ENCODE assay signal across 21 cellular contexts in genomic region chr6:169774347-169774746, GRCh38. TPM values are rescaled to one million over a fixed set of nuclear protein-coding genes. Genes with fewer than 3 reads are reported as not detected.
DNase-seq lines count a peak whose midpoint lies in the region; ATAC-seq and TF ChIP-seq lines count a peak whose summit lies in the region.
"Had no signal": no experiment of that assay in that cellular context is flagged by ENCODE, and none has a peak within 500 bp of the region (broad histone marks: within the 10 kb centered on the region; RNA-seq: fewer than 3 reads in every experiment).

No MANE protein-coding gene starts in this region.

- no peaks in the 10 kb centered on the region for H3K79me2 ChIP-seq in mesendoderm (ENCODE audit: control insufficient read depth, insufficient read depth, low read length)

- no peak for TF ChIP-seq EP300 in esophagus muscularis mucosa (IDR thresholded peaks at IDR 0.05)

- H3K4me3 ChIP-seq in esophagus muscularis mucosa: no peak overlapping the region
- H3K4me3 ChIP-seq in mesendoderm (ENCODE audit: low read length): no peak overlapping the region
- H3K4me3 ChIP-seq: SJCRH30 had no signal

- no peak for TF ChIP-seq POLR2A in esophagus muscularis mucosa (IDR thresholded peaks at IDR 0.05; ENCODE audit: low read depth)

- no peak overlapping the region for H3K23ac ChIP-seq in mesendoderm (ENCODE audit: low read length)

- H3K9me3 Mint-ChIP-seq in activated T-cell treated with anti-CD3 and anti-CD28 coated beads, Interleukin-2, amount 50 U/mL, for 4 hours: no peaks in the 10 kb centered on the region
- H3K9me3 Mint-ChIP-seq: CD14-positive monocyte; CD8-positive, alpha-beta memory T cell had no signal

- intact Hi-C loops in esophagus muscularis mucosa (cut with DNase I): no loop called here

- no peaks in the 10 kb centered on the region for H3K79me1 ChIP-seq in mesendoderm (ENCODE audit: low read length)

- 97% methylated on average over 8 of the region's 9 CpGs for WGBS in esophagus muscularis mucosa
- WGBS in mesendoderm (ENCODE audit: extremely low coverage, insufficient coverage, low lambda C conversion rate): no CpG with 5 or more reads among the region's 9 CpGs

- H3K27me3 ChIP-seq in esophagus muscularis mucosa (no peaks in the 10 kb centered on the region), mesendoderm (ENCODE audit: insufficient read depth, low read length, poor library complexity) (no peaks in the 10 kb centered on the region)
- H3K27me3 ChIP-seq: SJCRH30 had no signal

- no peak overlapping the region for H3K18ac ChIP-seq in mesendoderm (ENCODE audit: low read length)

- no peak overlapping the region for H3K27ac ChIP-seq in esophagus muscularis mucosa (replicated peaks in 1 of 4)
- H3K27ac ChIP-seq in mesendoderm (ENCODE audit: low read depth, low read length): no peak overlapping the region
- H3K27ac ChIP-seq: 22Rv1, SJCRH30 had no signal

- H3K56ac ChIP-seq in mesendoderm (ENCODE audit: low read length): peak overlapping the region; percentile 34

- H4K8ac ChIP-seq in mesendoderm (ENCODE audit: low read depth, low read length): no peak overlapping the region

- no peak overlapping the region for H3K4me3 Mint-ChIP-seq in activated T-cell treated with anti-CD3 and anti-CD28 coated beads, Interleukin-2, amount 50 U/mL, for 4 hours
- H3K4me3 Mint-ChIP-seq: B cell; CD14-positive monocyte; CD8-positive, alpha-beta memory T cell had no signal

- no peak overlapping the region for H2AK5ac ChIP-seq in mesendoderm (ENCODE audit: low read length)

- H3K4ac ChIP-seq in mesendoderm (ENCODE audit: low read depth, low read length): no peak overlapping the region

- no peaks in the 10 kb centered on the region for H3K4me1 Mint-ChIP-seq in activated T-cell treated with anti-CD3 and anti-CD28 coated beads, Interleukin-2, amount 50 U/mL, for 4 hours (ENCODE audit: low read depth)
- H3K4me1 Mint-ChIP-seq: B cell; CD14-positive monocyte; CD8-positive, alpha-beta memory T cell had no signal

- no peak overlapping the region for H3K4me2 ChIP-seq in mesendoderm (ENCODE audit: low read length)

- no peak overlapping the region for H2BK15ac ChIP-seq in mesendoderm (replicated peaks; ENCODE audit: low read depth)

- no peak overlapping the region for H4K5ac ChIP-seq in mesendoderm (ENCODE audit: low read length)

- DNase-seq in DMS 273 (lab: John Stamatoyannopoulos, UW; ENCODE audit: unreplicated experiment): peak; percentile 13
- DNase-seq in DMS 273 treated with DMSO at 0.1 percent for 48 hours (lab: John Stamatoyannopoulos, UW): no peak
- peak; percentile 14 for DNase-seq in NCI-H69 (lab: John Stamatoyannopoulos, UW)
- peak; percentile 70 for DNase-seq in esophagus muscularis mucosa (ENCODE audit: extremely low spot score)
- peak; percentile 54 for DNase-seq in mesendoderm
- DNase-seq in activated T-cell treated with anti-CD3 and anti-CD28 coated beads, Interleukin-2, amount 50 U/mL, for 4 hours: no peak
- DNase-seq: Calu3; CD8-positive, alpha-beta memory T cell; Karpas-422; NCI-H1105; NCI-H146; NCI-H1930; NCI-H446 treated with DMSO at 0.1 percent for 48 hours; NCI-H526; SJCRH30 had no signal

- no peak overlapping the region for H3K9ac ChIP-seq in mesendoderm (ENCODE audit: low read length)

- H2BK120ac ChIP-seq in mesendoderm (ENCODE audit: low read depth, low read length): no peak overlapping the region

- no peak for ATAC-seq in GM21447 (IDR thresholded peaks at IDR 0.05; ENCODE audit: unreplicated experiment)
- ATAC-seq in activated T-cell treated with anti-CD3 and anti-CD28 coated beads, Interleukin-2, amount 50 U/mL, for 4 hours: no peak
- ATAC-seq in HG02981 (IDR thresholded peaks at IDR 0.05; ENCODE audit: unreplicated experiment): no peak
- ATAC-seq: SK-N-SH treated with all-trans-retinoic acid at 6 μM for 48 hours had no signal

- H3K36me3 Mint-ChIP-seq in activated T-cell treated with anti-CD3 and anti-CD28 coated beads, Interleukin-2, amount 50 U/mL, for 4 hours (ENCODE audit: insufficient read depth): peaks cover 27% of the 10 kb centered on the region

- H3K36me3 ChIP-seq in esophagus muscularis mucosa (peaks cover 22 to 93% (median 81%) of the 10 kb centered on the region in 4 donors), mesendoderm (ENCODE audit: control insufficient read depth, insufficient read depth, low read length) (peaks cover 3% of the 10 kb centered on the region)
- H3K36me3 ChIP-seq: SJCRH30 had no signal

- no peak overlapping the region for H2BK5ac ChIP-seq in mesendoderm (ENCODE audit: low read length)

- no peak for TF ChIP-seq CTCF in esophagus muscularis mucosa (IDR thresholded peaks at IDR 0.05)

- H3K4me1 ChIP-seq in esophagus muscularis mucosa (no peaks in the 10 kb centered on the region), mesendoderm (ENCODE audit: control insufficient read depth, low read depth, low read length) (no peaks in the 10 kb centered on the region)

- no peaks in the 10 kb centered on the region for H3K9me3 ChIP-seq in esophagus muscularis mucosa
- H3K9me3 ChIP-seq: SJCRH30 had no signal

- no peaks in the 10 kb centered on the region for H3K27me3 Mint-ChIP-seq in activated T-cell treated with anti-CD3 and anti-CD28 coated beads, Interleukin-2, amount 50 U/mL, for 4 hours (ENCODE audit: low read depth)
- H3K27me3 Mint-ChIP-seq: B cell; CD8-positive, alpha-beta memory T cell had no signal

RNA-seq across cellular contexts. Expression of gene ERMARD, which starts 22.9 kb away (rescaled TPM):
- total RNA-seq in esophagus muscularis mucosa: 10 to 100 TPM in 3 of 4 donors, 1 to 10 TPM in 1; 9.6 to 13.3 (median 12.4) TPM
- 9.5 TPM for polyA plus RNA-seq in mesendoderm (2013, experiment 1 of 2)
- polyA plus RNA-seq in mesendoderm (2013, experiment 2 of 2): 8.6 TPM
- total RNA-seq in activated T-cell treated with anti-CD3 and anti-CD28 coated beads, Interleukin-2, amount 50 U/mL, for 4 hours: 10 to 100 TPM; 19.2 to 26.0 (median 22.4) TPM

RNA-seq across cellular contexts. Expression of gene DYNLT2, which starts 23.0 kb away (rescaled TPM):
- total RNA-seq in esophagus muscularis mucosa: 1 to 10 TPM in 3 of 4 donors, under 1 TPM in 1; 0.57 to 3.3 (median 1.5) TPM
- polyA plus RNA-seq in mesendoderm (2013, experiment 1 of 2): 1.8 TPM
- 1.8 TPM for polyA plus RNA-seq in mesendoderm (2013, experiment 2 of 2)
- 1 to 10 TPM in 2 of 3 donors, under 1 TPM in 1; 0.95 to 1.7 (median 1.6) TPM for total RNA-seq in activated T-cell treated with anti-CD3 and anti-CD28 coated beads, Interleukin-2, amount 50 U/mL, for 4 hours

RNA-seq across cellular contexts. Expression of gene PHF10, which starts 50.0 kb away (rescaled TPM):
- total RNA-seq in esophagus muscularis mucosa: 10 to 100 TPM; 64.6 to 96.5 (median 78.0) TPM
- 60.6 TPM for polyA plus RNA-seq in mesendoderm (2013, experiment 1 of 2)
- polyA plus RNA-seq in mesendoderm (2013, experiment 2 of 2): 59.5 TPM
- total RNA-seq in activated T-cell treated with anti-CD3 and anti-CD28 coated beads, Interleukin-2, amount 50 U/mL, for 4 hours: 10 to 100 TPM; 49.6 to 58.7 (median 53.8) TPM

Comparison
In these comparisons a context has a peak if more than half of its experiments do, and no peak if none do; other contexts are left out.
1. DNase-seq: peak in DMS 273 (single experiment), NCI-H69 (single experiment), esophagus muscularis mucosa (single experiment) and mesendoderm (single experiment); none in DMS 273 treated with DMSO at 0.1 percent for 48 hours (single experiment) and activated T-cell treated with anti-CD3 and anti-CD28 coated beads, Interleukin-2, amount 50 U/mL, for 4 hours (single experiment).